ENCODE assay signal across 3 cellular contexts in genomic region chr16:53078247-53078646, GRCh38.
TF ChIP-seq lines count a peak whose summit lies in the region.

No MANE protein-coding gene starts in this region.

TF ChIP-seq in SK-N-SH, 30 proteins besides CTCF, POLR2A, EP300 and RAD21 (continues in another document):
- TF ChIP-seq CHD2 (IDR thresholded peaks at IDR 0.05; ENCODE audit: low read length, partially characterized antibody): no peak
- TF ChIP-seq NRF1 (IDR thresholded peaks at IDR 0.05; ENCODE audit: low read depth, low read length): no peak
- TF ChIP-seq RCOR1 (IDR thresholded peaks at IDR 0.05; ENCODE audit: low read length): no peak
- TF ChIP-seq SIN3A (IDR thresholded peaks at IDR 0.05; ENCODE audit: borderline replicate concordance, low read depth, low read length): no peak
- TF ChIP-seq POLR2AphosphoS5 (IDR thresholded peaks at IDR 0.05; ENCODE audit: low read depth, low read length): no peak
- no peak for TF ChIP-seq EZH2phosphoT487 (IDR thresholded peaks at IDR 0.05; ENCODE audit: borderline replicate concordance, low read depth)
- TF ChIP-seq REST (IDR thresholded peaks at IDR 0.05; ENCODE audit: low read depth, low read length): no peak
- no peak for TF ChIP-seq IRF3 (IDR thresholded peaks at IDR 0.05; ENCODE audit: low read depth, low read length)
- no peak for TF ChIP-seq JUND (IDR thresholded peaks at IDR 0.05)
- TF ChIP-seq SMC3 (IDR thresholded peaks at IDR 0.05; ENCODE audit: low read depth, low read length): no peak
- no peak for TF ChIP-seq GATA2 (CRISPR knock-in tag; IDR thresholded peaks at IDR 0.05)
- no peak for TF ChIP-seq GABPA (IDR thresholded peaks at IDR 0.05; ENCODE audit: low read depth)
- TF ChIP-seq TCF12 (IDR thresholded peaks at IDR 0.05): no peak
- TF ChIP-seq FOXM1 (IDR thresholded peaks at IDR 0.05; ENCODE audit: low read depth): no peak
- no peak for TF ChIP-seq PBX3 (IDR thresholded peaks at IDR 0.05)
- no peak for TF ChIP-seq YY1 (IDR thresholded peaks at IDR 0.05; ENCODE audit: low read depth)
- TF ChIP-seq MEF2A (IDR thresholded peaks at IDR 0.05; ENCODE audit: borderline replicate concordance, low read depth): no peak

TF ChIP-seq in SK-N-SH treated with all-trans-retinoic acid at 6 μM for 48 hours, 23 proteins besides CTCF, POLR2A, EP300 and RAD21:
- TF ChIP-seq TCF4 (CRISPR knock-in tag; IDR thresholded peaks at IDR 0.05; ENCODE audit: borderline replicate concordance) (no peak), ARNTL (CRISPR knock-in tag; IDR thresholded peaks at IDR 0.05; ENCODE audit: borderline replicate concordance, low read depth) (no peak), ZNF565 (CRISPR knock-in tag; conservative IDR thresholded peaks at IDR 0.05; ENCODE audit: low read depth) (no peak), BACH2 (CRISPR knock-in tag; IDR thresholded peaks at IDR 0.05; ENCODE audit: borderline replicate concordance) (no peak)

TF ChIP-seq in IMR-90, 13 proteins besides CTCF, POLR2A, EP300 and RAD21:
- TF ChIP-seq RFX5 (IDR thresholded peaks at IDR 0.05; ENCODE audit: low read depth, low read length) (no peak), RCOR1 (IDR thresholded peaks at IDR 0.05; ENCODE audit: insufficient replicate concordance, low read length) (no peak), FOS (IDR thresholded peaks at IDR 0.05; ENCODE audit: low read depth, low read length) (no peak), ELK1 (IDR thresholded peaks at IDR 0.05; ENCODE audit: borderline replicate concordance, low read depth, low read length) (no peak), CEBPB (IDR thresholded peaks at IDR 0.05; ENCODE audit: low read depth, low read length) (no peak), CHD1 (IDR thresholded peaks at IDR 0.05; ENCODE audit: low read depth, low read length) (no peak), BHLHE40 (IDR thresholded peaks at IDR 0.05; ENCODE audit: low read depth, low read length) (no peak), MAFK (IDR thresholded peaks at IDR 0.05; ENCODE audit: low read depth, low read length) (no peak), USF2 (IDR thresholded peaks at IDR 0.05; ENCODE audit: low read depth, low read length) (no peak), NFE2L2 (IDR thresholded peaks at IDR 0.05; ENCODE audit: low read depth, low read length) (no peak), MAZ (IDR thresholded peaks at IDR 0.05; ENCODE audit: borderline replicate concordance, low read depth, low read length) (no peak), MXI1 (IDR thresholded peaks at IDR 0.05; ENCODE audit: borderline replicate concordance, low read depth, low read length) (no peak)
